Comparison of ENCODE assay signal across 19 cellular contexts in genomic region chr13:29969286-29969685, GRCh38.
DNase-seq lines count a peak whose midpoint lies in the region; ATAC-seq, FAIRE-seq and TF ChIP-seq lines count a peak whose summit lies in the region.
"Had no signal": no experiment of that assay in that cellular context is flagged by ENCODE, and none has a peak within 500 bp of the region (broad histone marks: within the 10 kb centered on the region; RNA-seq: fewer than 3 reads in every experiment).

No MANE protein-coding gene starts in this region.

- no peak overlapping the region for H3K27ac Mint-ChIP-seq in nephron progenitor cell
- H3K27ac Mint-ChIP-seq: activated T-helper 2 cell treated with anti-CD3 and anti-CD28 coated beads, Interferon-gamma antibody, Interleukin-2, Interleukin-4, amounts not matched to agents 10 μg/mL and 5 μg/mL and 100 μg/mL, durations not matched to agents 14 hours and 24 hours and 36 hours; H9; T-helper 1 cell treated with Interleukin-12 subunit alpha and Interleukin-12 subunit beta and Interleukin-4 antibody, amounts not matched to agents 30 μg/mL and 1 μg/mL, for 36 hours had no signal

- no peaks in the 10 kb centered on the region for H3K9me3 ChIP-seq in osteoblast (ENCODE audit: low read depth, low read length)

- TF ChIP-seq CTCF in bronchial epithelial cell (IDR thresholded peaks at IDR 0.05; ENCODE audit: insufficient read depth, low read length, severe bottlenecking) (no peak), osteoblast (IDR thresholded peaks at IDR 0.05; ENCODE audit: extremely low read depth, low read depth, low read length) (no peak), nephron progenitor cell (IDR thresholded peaks at IDR 0.05) (no peak)

- H3K9me3 Mint-ChIP-seq in nephron progenitor cell = peaks cover 11% of the 10 kb centered on the region

- H3K27ac ChIP-seq in osteoblast (ENCODE audit: low read depth, low read length) = peak overlapping the region; percentile 24
- H3K27ac ChIP-seq: C4-2B, parathyroid adenoma, skin epidermis had no signal

- DNase-seq in Daoy (ENCODE audit: low read depth) = peak; percentile 62
- peak; percentile 41 for DNase-seq in LHCN-M2 (ENCODE audit: low read depth)
- peak; percentile 11 for DNase-seq in bronchial epithelial cell (ENCODE audit: low read depth)
- DNase-seq in osteoblast (ENCODE audit: insufficient read length, low spot score, missing footprints) = peak; percentile 91
- no peak for DNase-seq in nephron progenitor cell
- no peak for DNase-seq in stimulated activated CD4-positive, alpha-beta T cell treated with anti-CD3 and anti-CD28 coated beads, Interleukin-12 subunit alpha, Interleukin-12 subunit beta, amount 100 ng/mL, for 4 hours
- DNase-seq: activated CD4-positive, CD25-positive, alpha-beta regulatory T cell; DMS 273 treated with DMSO at 0.1 percent for 48 hours; H9; NCI-H187; Right ventricle myocardium superior; stimulated activated CD4-positive, alpha-beta T cell treated with anti-CD3 and anti-CD28 coated beads, Interleukin-4, amount 100 ng/mL, for 24 hours; substantia nigra had no signal

- no peaks in the 10 kb centered on the region for H3K79me2 ChIP-seq in osteoblast (ENCODE audit: insufficient read depth, low read length)
- H3K79me2 ChIP-seq: parathyroid adenoma had no signal

- no peaks in the 10 kb centered on the region for H3K4me1 Mint-ChIP-seq in nephron progenitor cell

- peaks cover 2% of the 10 kb centered on the region for H3K27me3 Mint-ChIP-seq in nephron progenitor cell (ENCODE audit: low read depth, poor library complexity)

- no peaks in the 10 kb centered on the region for H3K36me3 Mint-ChIP-seq in nephron progenitor cell (ENCODE audit: low read depth)

- H2AFZ ChIP-seq in osteoblast (ENCODE audit: low read length) = no peak overlapping the region
- H2AFZ ChIP-seq: parathyroid adenoma had no signal

- no peaks in the 10 kb centered on the region for H3K27me3 ChIP-seq in bronchial epithelial cell (ENCODE audit: control insufficient read depth, insufficient read depth, low read length)
- H3K27me3 ChIP-seq in osteoblast (ENCODE audit: insufficient read depth, low read length) = no peaks in the 10 kb centered on the region

- no peak overlapping the region for H3K4me3 ChIP-seq in bronchial epithelial cell (ENCODE audit: low read depth, low read length)
- no peak overlapping the region for H3K4me3 ChIP-seq in osteoblast (ENCODE audit: insufficient read depth, low read length)
- H3K4me3 ChIP-seq: skin epidermis had no signal

- H3K4me3 Mint-ChIP-seq in nephron progenitor cell = no peak overlapping the region
- H3K4me3 Mint-ChIP-seq: H9; T-helper 1 cell treated with Interleukin-12 subunit alpha and Interleukin-12 subunit beta and Interleukin-4 antibody, amounts not matched to agents 30 μg/mL and 1 μg/mL, for 36 hours had no signal

- H4K20me1 ChIP-seq in osteoblast (ENCODE audit: insufficient read depth, low read length) = no peaks in the 10 kb centered on the region

- H3K36me3 ChIP-seq in bronchial epithelial cell (ENCODE audit: control insufficient read depth, insufficient read depth, low read length) (no peaks in the 10 kb centered on the region), osteoblast (ENCODE audit: insufficient read depth, low read length) (no peaks in the 10 kb centered on the region)

- peak; percentile 50 for FAIRE-seq in bronchial epithelial cell (lab: Jason Lieb, UNC)

- ATAC-seq in HG02981 (IDR thresholded peaks at IDR 0.05; ENCODE audit: unreplicated experiment) = no peak

- peaks cover 8% of the 10 kb centered on the region for H3K4me1 ChIP-seq in osteoblast (ENCODE audit: insufficient read depth, low read length)
- H3K4me1 ChIP-seq: parathyroid adenoma had no signal

- no peak overlapping the region for H3K4me2 ChIP-seq in osteoblast (ENCODE audit: insufficient read depth, low read length)

Comparison
In these comparisons a context has a peak if more than half of its experiments do, and no peak if none do; other contexts are left out.
1. DNase-seq: peak in Daoy (single experiment), LHCN-M2 (single experiment), bronchial epithelial cell (single experiment) and osteoblast (single experiment); none in nephron progenitor cell (single experiment) and stimulated activated CD4-positive, alpha-beta T cell treated with anti-CD3 and anti-CD28 coated beads, Interleukin-12 subunit alpha, Interleukin-12 subunit beta, amount 100 ng/mL, for 4 hours (single experiment).